Comparison of ENCODE assay signal across 1 cellular context in genomic region chr17:57117798-57118197, GRCh38.
TF ChIP-seq lines count a peak whose summit lies in the region.

No MANE protein-coding gene starts in this region.

TF ChIP-seq in HepG2, 621 proteins besides CTCF, POLR2A, EP300 and RAD21:
- no peak for TF ChIP-seq MEIS1 (CRISPR knock-in tag; IDR thresholded peaks at IDR 0.05; ENCODE audit: borderline replicate concordance)
- no peak for TF ChIP-seq TOPORS (CRISPR knock-in tag; IDR thresholded peaks at IDR 0.05)
- TF ChIP-seq ZNF34 (CRISPR knock-in tag; IDR thresholded peaks at IDR 0.05; ENCODE audit: borderline replicate concordance), result no peak
- TF ChIP-seq ZNF629 (CRISPR knock-in tag; conservative IDR thresholded peaks at IDR 0.05), result peak; percentile 74
- TF ChIP-seq NR2F1 (CRISPR knock-in tag; IDR thresholded peaks at IDR 0.05), result no peak
- no peak for TF ChIP-seq ZBTB44 (CRISPR knock-in tag; IDR thresholded peaks at IDR 0.05)
